8 cellular contexts compared by ENCODE assay signal in the genomic region with DNA sequence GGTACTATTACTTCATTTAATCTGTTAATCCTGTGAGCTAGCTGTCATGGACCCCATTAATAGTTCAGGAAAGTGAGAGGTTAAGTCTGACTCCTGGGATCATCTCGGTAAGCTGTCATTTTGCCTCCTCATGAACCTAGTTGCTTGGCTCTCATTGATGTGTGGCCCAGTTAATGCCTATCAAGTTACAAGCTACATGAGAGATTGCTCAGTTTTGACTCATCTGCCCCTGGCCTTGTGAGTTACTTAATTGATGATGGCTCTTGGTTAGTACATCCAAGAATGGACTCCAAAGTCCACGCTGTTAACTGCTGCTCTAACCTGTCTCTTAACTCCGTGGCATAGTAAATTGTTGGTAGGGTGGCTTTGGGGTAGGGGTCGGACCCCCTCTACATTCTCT. TPM values are rescaled to one million over a fixed set of nuclear protein-coding genes. Genes with fewer than 3 reads are reported as not detected.
A peak's percentile ranks its signal among the peaks of the same experiment; 100 is the strongest.
DNase-seq lines count a peak whose midpoint lies in the region; ATAC-seq, FAIRE-seq and TF ChIP-seq lines count a peak whose summit lies in the region.

No MANE protein-coding gene starts in this region.

- no peaks in the 10 kb centered on the region for H3K9me3 ChIP-seq in transverse colon

- H3K36me3 ChIP-seq in bronchial epithelial cell (ENCODE audit: control insufficient read depth, insufficient read depth, low read length) (peaks cover 6% of the 10 kb centered on the region), transverse colon (no peaks in the 10 kb centered on the region)

- no peak for TF ChIP-seq EP300 in transverse colon (IDR thresholded peaks at IDR 0.05; ENCODE audit: low read depth)

- DNase-seq in COLO668 (lab: John Stamatoyannopoulos, UW; ENCODE audit: unreplicated experiment) = peak; percentile 0
- peak; percentile 32 for DNase-seq in LoVo (ENCODE audit: low spot score)
- peak; percentile 93 for DNase-seq in bronchial epithelial cell (ENCODE audit: low read depth)
- DNase-seq in myocyte (ENCODE audit: low read depth) = peak; percentile 79
- DNase-seq in DMS79 treated with DMSO at 0.1 percent for 48 hours (lab: John Stamatoyannopoulos, UW) = no peak
- no peak for DNase-seq in transverse colon

- peaks cover 19 to 60% (median 31%) of the 10 kb centered on the region in 4 donors for H3K4me1 ChIP-seq in transverse colon

- intact Hi-C loops in transverse colon (cut with DNase I; ENCODE audit: low total_unique reads) = no loop called here

- no peak for TF ChIP-seq POLR2A in transverse colon (IDR thresholded peaks at IDR 0.05)

- WGBS in transverse colon (ENCODE audit: low coverage in 1 of 2), 2 donors = 90% methylated on average over 4 of the region's 4 CpGs; no CpG with 5 or more reads in 1 of the 2 donors

- ATAC-seq in HG03469 (IDR thresholded peaks at IDR 0.05; ENCODE audit: unreplicated experiment) (no peak), GM18498 (IDR thresholded peaks at IDR 0.05; ENCODE audit: unreplicated experiment) (no peak)

- no peak for TF ChIP-seq CTCF in bronchial epithelial cell (IDR thresholded peaks at IDR 0.05; ENCODE audit: insufficient read depth, low read length, severe bottlenecking)
- no peak for TF ChIP-seq CTCF in transverse colon (IDR thresholded peaks at IDR 0.05)

- FAIRE-seq in bronchial epithelial cell (lab: Jason Lieb, UNC) = no peak

- H3K27ac ChIP-seq in transverse colon = no peak overlapping the region

- H3K4me3 ChIP-seq in bronchial epithelial cell (ENCODE audit: low read depth, low read length) (no peak overlapping the region), transverse colon (no peak overlapping the region)

- no peaks in the 10 kb centered on the region for H3K27me3 ChIP-seq in bronchial epithelial cell (ENCODE audit: control insufficient read depth, insufficient read depth, low read length)
- no peaks in the 10 kb centered on the region for H3K27me3 ChIP-seq in transverse colon

- in situ Hi-C loops in transverse colon (cut with MboI; ENCODE audit: low pct_ligation_motif_present in 1 of 4, low pct_unique_long_range_greater_than_20kb in 1 of 4, low sequenced_read_pairs in 3 of 4) = no loop called here

RNA-seq across cellular contexts. Expression of a gene that starts 23.9 kb away (rescaled TPM):
- total RNA-seq in bronchial epithelial cell = 42.6 and 44.7 TPM in 2 replicates
- total RNA-seq in myocyte = 85.2 and 96.8 TPM in 2 replicates
- 98.0 TPM for polyA plus RNA-seq in myocyte (2012)
- total RNA-seq in transverse colon = 100 to 1,000 TPM in 2 of 4 donors, 10 to 100 TPM in 2; 63.6 to 171 (median 105) TPM

Comparison
In these comparisons a context has a peak if more than half of its experiments do, and no peak if none do; other contexts are left out.
1. DNase-seq: peak in COLO668 (single experiment), LoVo (single experiment), bronchial epithelial cell (single experiment) and myocyte (single experiment); none in DMS79 treated with DMSO at 0.1 percent for 48 hours (single experiment) and transverse colon (single experiment).